Comparison of ENCODE assay signal across 1 cellular context in the genomic region with DNA sequence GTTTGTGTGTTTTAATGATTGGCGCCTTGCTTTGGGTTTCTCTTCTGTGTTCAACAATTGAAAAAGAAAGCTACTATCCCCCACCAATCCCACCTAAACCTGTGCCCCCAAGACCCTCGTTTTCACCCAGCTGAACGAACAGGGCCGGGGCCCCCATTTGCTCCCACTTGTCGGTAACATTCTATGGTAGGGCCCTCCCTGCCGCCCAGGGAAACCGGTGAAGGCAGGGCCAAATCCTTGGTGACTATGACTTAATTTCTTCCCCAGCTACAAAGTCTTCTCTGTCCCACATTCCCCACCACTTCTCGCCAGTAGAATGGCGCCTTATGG.
TF ChIP-seq lines count a peak whose summit lies in the region.

No MANE protein-coding gene starts in this region.

TF ChIP-seq in K562, 482 proteins besides CTCF, POLR2A, EP300 and RAD21:
- peak; percentile 27; the same call in 1 of the 2 replicates for TF ChIP-seq BRD4 (IDR thresholded peaks at IDR 0.05)
- peak; percentile 24; the same call in 1 of the 2 replicates for TF ChIP-seq NR1H2 (CRISPR knock-in tag; IDR thresholded peaks at IDR 0.05)
- no peak for TF ChIP-seq ZNF253 (CRISPR knock-in tag; conservative IDR thresholded peaks at IDR 0.05)
- peak; percentile 91 for TF ChIP-seq GTF2E2 (tag; IDR thresholded peaks at IDR 0.05)
- no peak for TF ChIP-seq JUND (IDR thresholded peaks at IDR 0.05; ENCODE audit: borderline replicate concordance, low read depth, low read length)
- TF ChIP-seq JUND (tag; IDR thresholded peaks at IDR 0.05; ENCODE audit: borderline replicate concordance, low read depth, low read length): no peak
- no peak for TF ChIP-seq CREB1 (IDR thresholded peaks at IDR 0.05)
- TF ChIP-seq CREB1 (CRISPR knock-in tag; IDR thresholded peaks at IDR 0.05): no peak
- TF ChIP-seq YY1 (IDR thresholded peaks at IDR 0.05; ENCODE audit: borderline replicate concordance in 1 of 3, control insufficient read depth in 1 of 3, extremely low read depth in 1 of 3, insufficient read depth in 3 of 3, insufficient read length in 1 of 3, insufficient replicate concordance in 2 of 3, low read depth in 1 of 3, low read length in 2 of 3): peak in 1 of 3 experiments; percentile 61
- peak; percentile 33; the same call in 1 of the 2 replicates for TF ChIP-seq ZNF175 (CRISPR knock-in tag; IDR thresholded peaks at IDR 0.05; ENCODE audit: low read depth)
- TF ChIP-seq E2F8 (IDR thresholded peaks at IDR 0.05; ENCODE audit: low read depth, partially characterized antibody): no peak
- TF ChIP-seq, protein P1, sequence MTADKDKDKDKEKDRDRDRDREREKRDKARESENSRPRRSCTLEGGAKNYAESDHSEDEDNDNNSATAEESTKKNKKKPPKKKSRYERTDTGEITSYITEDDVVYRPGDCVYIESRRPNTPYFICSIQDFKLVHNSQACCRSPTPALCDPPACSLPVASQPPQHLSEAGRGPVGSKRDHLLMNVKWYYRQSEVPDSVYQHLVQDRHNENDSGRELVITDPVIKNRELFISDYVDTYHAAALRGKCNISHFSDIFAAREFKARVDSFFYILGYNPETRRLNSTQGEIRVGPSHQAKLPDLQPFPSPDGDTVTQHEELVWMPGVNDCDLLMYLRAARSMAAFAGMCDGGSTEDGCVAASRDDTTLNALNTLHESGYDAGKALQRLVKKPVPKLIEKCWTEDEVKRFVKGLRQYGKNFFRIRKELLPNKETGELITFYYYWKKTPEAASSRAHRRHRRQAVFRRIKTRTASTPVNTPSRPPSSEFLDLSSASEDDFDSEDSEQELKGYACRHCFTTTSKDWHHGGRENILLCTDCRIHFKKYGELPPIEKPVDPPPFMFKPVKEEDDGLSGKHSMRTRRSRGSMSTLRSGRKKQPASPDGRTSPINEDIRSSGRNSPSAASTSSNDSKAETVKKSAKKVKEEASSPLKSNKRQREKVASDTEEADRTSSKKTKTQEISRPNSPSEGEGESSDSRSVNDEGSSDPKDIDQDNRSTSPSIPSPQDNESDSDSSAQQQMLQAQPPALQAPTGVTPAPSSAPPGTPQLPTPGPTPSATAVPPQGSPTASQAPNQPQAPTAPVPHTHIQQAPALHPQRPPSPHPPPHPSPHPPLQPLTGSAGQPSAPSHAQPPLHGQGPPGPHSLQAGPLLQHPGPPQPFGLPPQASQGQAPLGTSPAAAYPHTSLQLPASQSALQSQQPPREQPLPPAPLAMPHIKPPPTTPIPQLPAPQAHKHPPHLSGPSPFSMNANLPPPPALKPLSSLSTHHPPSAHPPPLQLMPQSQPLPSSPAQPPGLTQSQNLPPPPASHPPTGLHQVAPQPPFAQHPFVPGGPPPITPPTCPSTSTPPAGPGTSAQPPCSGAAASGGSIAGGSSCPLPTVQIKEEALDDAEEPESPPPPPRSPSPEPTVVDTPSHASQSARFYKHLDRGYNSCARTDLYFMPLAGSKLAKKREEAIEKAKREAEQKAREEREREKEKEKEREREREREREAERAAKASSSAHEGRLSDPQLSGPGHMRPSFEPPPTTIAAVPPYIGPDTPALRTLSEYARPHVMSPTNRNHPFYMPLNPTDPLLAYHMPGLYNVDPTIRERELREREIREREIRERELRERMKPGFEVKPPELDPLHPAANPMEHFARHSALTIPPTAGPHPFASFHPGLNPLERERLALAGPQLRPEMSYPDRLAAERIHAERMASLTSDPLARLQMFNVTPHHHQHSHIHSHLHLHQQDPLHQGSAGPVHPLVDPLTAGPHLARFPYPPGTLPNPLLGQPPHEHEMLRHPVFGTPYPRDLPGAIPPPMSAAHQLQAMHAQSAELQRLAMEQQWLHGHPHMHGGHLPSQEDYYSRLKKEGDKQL (CRISPR knock-in tag; IDR thresholded peaks at IDR 0.05; ENCODE audit: borderline replicate concordance): no peak
- TF ChIP-seq E2F6 (IDR thresholded peaks at IDR 0.05; ENCODE audit: borderline replicate concordance in 1 of 2, extremely low read depth in 1 of 2, insufficient read depth in 1 of 2, insufficient read length in 1 of 2, low read depth in 1 of 2, low read length in 1 of 2, poor library complexity in 1 of 2, severe bottlenecking in 1 of 2): peak in 1 of 2 experiments; percentile 31
- TF ChIP-seq FOSL1 (tag; conservative IDR thresholded peaks at IDR 0.05): peak; percentile 8; the same call in 1 of the 2 replicates
- no peak for TF ChIP-seq GABPB1 (CRISPR knock-in tag; IDR thresholded peaks at IDR 0.05)
- no peak for TF ChIP-seq C11orf30 (IDR thresholded peaks at IDR 0.05; ENCODE audit: low read depth)
- no peak for TF ChIP-seq ZNF274 (IDR thresholded peaks at IDR 0.05; ENCODE audit: borderline replicate concordance, low read depth, low read length)
- 0 out of 4 replicates have a peak, but pooled peaks of 1 of the 2 experiments have one; percentile 36 for TF ChIP-seq TEAD1 (CRISPR knock-in tag; IDR thresholded peaks at IDR 0.05)
- no peak for TF ChIP-seq NFE2 (IDR thresholded peaks at IDR 0.05; ENCODE audit: low read depth)
- no peak for TF ChIP-seq NFYB (IDR thresholded peaks at IDR 0.05; ENCODE audit: extremely low read depth, insufficient read length)
- TF ChIP-seq NFRKB (IDR thresholded peaks at IDR 0.05; ENCODE audit: low read depth): peak; percentile 56
- TF ChIP-seq TBL1XR1 (IDR thresholded peaks at IDR 0.05; ENCODE audit: low read length in 2 of 2): peak in 1 of 2 experiments; percentile 10; a peak in 1 of 4 replicates
- TF ChIP-seq REST (CRISPR knock-in tag; IDR thresholded peaks at IDR 0.05; ENCODE audit: low read depth): no peak
- TF ChIP-seq, protein P2, sequence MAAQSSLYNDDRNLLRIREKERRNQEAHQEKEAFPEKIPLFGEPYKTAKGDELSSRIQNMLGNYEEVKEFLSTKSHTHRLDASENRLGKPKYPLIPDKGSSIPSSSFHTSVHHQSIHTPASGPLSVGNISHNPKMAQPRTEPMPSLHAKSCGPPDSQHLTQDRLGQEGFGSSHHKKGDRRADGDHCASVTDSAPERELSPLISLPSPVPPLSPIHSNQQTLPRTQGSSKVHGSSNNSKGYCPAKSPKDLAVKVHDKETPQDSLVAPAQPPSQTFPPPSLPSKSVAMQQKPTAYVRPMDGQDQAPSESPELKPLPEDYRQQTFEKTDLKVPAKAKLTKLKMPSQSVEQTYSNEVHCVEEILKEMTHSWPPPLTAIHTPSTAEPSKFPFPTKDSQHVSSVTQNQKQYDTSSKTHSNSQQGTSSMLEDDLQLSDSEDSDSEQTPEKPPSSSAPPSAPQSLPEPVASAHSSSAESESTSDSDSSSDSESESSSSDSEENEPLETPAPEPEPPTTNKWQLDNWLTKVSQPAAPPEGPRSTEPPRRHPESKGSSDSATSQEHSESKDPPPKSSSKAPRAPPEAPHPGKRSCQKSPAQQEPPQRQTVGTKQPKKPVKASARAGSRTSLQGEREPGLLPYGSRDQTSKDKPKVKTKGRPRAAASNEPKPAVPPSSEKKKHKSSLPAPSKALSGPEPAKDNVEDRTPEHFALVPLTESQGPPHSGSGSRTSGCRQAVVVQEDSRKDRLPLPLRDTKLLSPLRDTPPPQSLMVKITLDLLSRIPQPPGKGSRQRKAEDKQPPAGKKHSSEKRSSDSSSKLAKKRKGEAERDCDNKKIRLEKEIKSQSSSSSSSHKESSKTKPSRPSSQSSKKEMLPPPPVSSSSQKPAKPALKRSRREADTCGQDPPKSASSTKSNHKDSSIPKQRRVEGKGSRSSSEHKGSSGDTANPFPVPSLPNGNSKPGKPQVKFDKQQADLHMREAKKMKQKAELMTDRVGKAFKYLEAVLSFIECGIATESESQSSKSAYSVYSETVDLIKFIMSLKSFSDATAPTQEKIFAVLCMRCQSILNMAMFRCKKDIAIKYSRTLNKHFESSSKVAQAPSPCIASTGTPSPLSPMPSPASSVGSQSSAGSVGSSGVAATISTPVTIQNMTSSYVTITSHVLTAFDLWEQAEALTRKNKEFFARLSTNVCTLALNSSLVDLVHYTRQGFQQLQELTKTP (IDR thresholded peaks at IDR 0.05; ENCODE audit: low read depth in 1 of 2, partially characterized antibody in 2 of 2): peak in 1 of 2 experiments; percentile 7
